ENCODE assay signal across 16 cellular contexts in the genomic region with DNA sequence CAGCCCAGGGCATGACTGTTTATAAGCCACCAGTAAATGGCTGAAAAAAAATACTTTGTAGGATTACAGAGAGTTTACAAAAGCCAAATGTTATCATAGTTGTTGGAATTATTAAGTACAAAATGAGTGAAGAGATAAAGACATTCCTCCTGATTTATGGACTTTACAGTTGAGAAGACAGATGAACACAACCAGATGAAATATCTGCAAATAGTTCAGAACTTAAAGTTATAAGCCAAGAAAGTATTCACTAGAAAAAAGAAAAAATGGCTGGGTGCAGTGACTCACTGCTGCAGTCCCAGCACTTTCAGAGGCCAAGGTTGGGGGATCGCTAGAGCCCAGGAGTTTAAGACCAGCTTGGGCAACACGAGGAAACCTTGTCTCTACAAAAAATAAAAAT. TPM values are rescaled to one million over a fixed set of nuclear protein-coding genes. Genes with fewer than 3 reads are reported as not detected.
DNase-seq lines count a peak whose midpoint lies in the region; ATAC-seq and TF ChIP-seq lines count a peak whose summit lies in the region.
"Had no signal": no experiment of that assay in that cellular context is flagged by ENCODE, and none has a peak within 500 bp of the region (broad histone marks: within the 10 kb centered on the region; RNA-seq: fewer than 3 reads in every experiment).

No MANE protein-coding gene starts in this region.

- H3K4me3 ChIP-seq in retinal pigment epithelial cell (ENCODE audit: low read length): no peak overlapping the region
- H3K4me3 ChIP-seq: BLaER1, cardiac muscle cell, heart right ventricle had no signal

- DNase-seq in HCEC 1CT (peak; percentile 45), RPMI7951 (ENCODE audit: low read depth) (peak; percentile 46), fibroblast of peridontal ligament (ENCODE audit: extremely low read depth) (peak; percentile 65), retinal pigment epithelial cell (ENCODE audit: low read depth) (peak; percentile 88), NCI-H1092 (lab: John Stamatoyannopoulos, UW) (no peak), sciatic nerve (ENCODE audit: low spot score) (no peak)
- DNase-seq: activated naive CD4-positive, alpha-beta T cell treated with anti-CD3 and anti-CD28 coated beads for 36 hours; heart right ventricle; mammary epithelial cell; naive thymus-derived CD4-positive, alpha-beta T cell; NCI-H187; NCI-H510A; T-cell had no signal

- ATAC-seq in HG02798 (IDR thresholded peaks at IDR 0.05; ENCODE audit: poor library complexity, unreplicated experiment): no peak
- ATAC-seq in sciatic nerve: no peak
- ATAC-seq: heart right ventricle, T-cell had no signal

- intact Hi-C loops in sciatic nerve (cut with DNase I): no loop called here

- TF ChIP-seq CTCF in retinal pigment epithelial cell (conservative IDR thresholded peaks at IDR 0.05; ENCODE audit: low read depth, low read length): no peak

RNA-seq across cellular contexts. Expression of gene PMAIP1, which starts 11.2 kb away (rescaled TPM):
- total RNA-seq in RPMI7951 (2014; rRNA removed; shearing (Covaris generic)): 43.7 and 50.3 TPM in 2 replicates
- 1.2 TPM for total RNA-seq in sciatic nerve

Comparison
In these comparisons a context has a peak if more than half of its experiments do, and no peak if none do; other contexts are left out.
1. DNase-seq: peak in HCEC 1CT (single experiment), RPMI7951 (single experiment), fibroblast of peridontal ligament (single experiment) and retinal pigment epithelial cell (single experiment); none in NCI-H1092 (single experiment) and sciatic nerve (single experiment).
2. RNA of gene PMAIP1, which starts 11.2 kb away (total RNA-seq): 43.7 to 50.3 TPM in RPMI7951; 1.2 TPM in sciatic nerve (single experiment); every median in the first group is over 10 times any median in the second.